Comparison of ENCODE assay signal across 28 cellular contexts in the genomic region with DNA sequence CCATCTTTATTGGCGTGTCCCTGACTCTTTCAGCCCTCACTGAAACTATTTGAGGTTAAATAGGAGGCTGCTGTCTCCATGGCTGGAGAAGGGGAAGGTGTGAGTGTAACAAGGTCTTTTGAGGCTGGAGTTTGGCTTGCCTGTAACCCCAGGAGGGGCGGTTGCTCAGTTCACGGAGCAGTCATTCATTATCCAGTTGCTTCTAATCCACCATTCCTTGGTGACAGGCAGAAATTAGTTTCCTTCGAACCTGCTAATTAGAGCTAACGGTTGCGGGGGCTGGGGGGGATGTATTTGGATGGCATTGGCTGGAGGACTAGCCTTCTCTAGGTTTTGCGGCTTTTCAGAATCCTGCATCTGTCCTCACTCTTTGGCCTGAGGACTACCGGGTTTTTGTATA. TPM values are rescaled to one million over a fixed set of nuclear protein-coding genes. Genes with fewer than 3 reads are reported as not detected.
A peak's percentile ranks its signal among the peaks of the same experiment; 100 is the strongest.
DNase-seq lines count a peak whose midpoint lies in the region; ATAC-seq, FAIRE-seq and TF ChIP-seq lines count a peak whose summit lies in the region.
"Had no signal": no experiment of that assay in that cellular context is flagged by ENCODE, and none has a peak within 500 bp of the region (broad histone marks: within the 10 kb centered on the region; RNA-seq: fewer than 3 reads in every experiment).

No MANE protein-coding gene starts in this region.

- FAIRE-seq in kidney (lab: Jason Lieb, UNC), result no peak
- FAIRE-seq: frontal cortex, keratinocyte, TTC549 had no signal

- TF ChIP-seq CTCF in left ventricle myocardium inferior (IDR thresholded peaks at IDR 0.05; ENCODE audit: borderline replicate concordance), result no peak
- no peak for TF ChIP-seq CTCF in kidney (IDR thresholded peaks at IDR 0.05; ENCODE audit: borderline replicate concordance, extremely low read depth, insufficient read depth)
- TF ChIP-seq CTCF in gastrocnemius medialis (IDR thresholded peaks at IDR 0.05 in 4 of 5, conservative IDR thresholded peaks at IDR 0.05 in 1 of 5), result no peak

- ATAC-seq in Right ventricle myocardium superior (ENCODE audit: poor library complexity) (no peak), gastrocnemius medialis (no peak), HG03159 (IDR thresholded peaks at IDR 0.05; ENCODE audit: unreplicated experiment) (no peak), GM21825 (IDR thresholded peaks at IDR 0.05; ENCODE audit: unreplicated experiment) (no peak)
- ATAC-seq: esophagus mucosa; stimulated activated naive CD8-positive, alpha-beta T cell treated with anti-CD3 and anti-CD28 coated beads, Interleukin-15, Interleukin-2, amounts not matched to agents 100 U/mL and 50 U/mL, for 24 hours had no signal

- in situ Hi-C loops in gastrocnemius medialis (cut with MboI; ENCODE audit: low sequenced_read_pairs in 4 of 4), result no loop called here

- peak overlapping the region; percentile 66 for H3K27ac ChIP-seq in left ventricle myocardium inferior (replicated peaks)
- peak overlapping the region; percentile 53 to 57 for H3K27ac ChIP-seq in kidney (ENCODE audit: low read depth in 2 of 2, low read length in 2 of 2)
- peak overlapping the region in 3 of 4 donors; percentile 39 to 57 (median 53) for H3K27ac ChIP-seq in gastrocnemius medialis

- DNase-seq in left ventricle myocardium inferior (no peak), Right ventricle myocardium superior (no peak), kidney (no peak), gastrocnemius medialis (no peak), NCI-H774 (lab: John Stamatoyannopoulos, UW) (no peak), SHP77 (lab: John Stamatoyannopoulos, UW) (no peak)
- DNase-seq: activated CD4-positive, alpha-beta T cell treated with anti-CD3 and anti-CD28 coated beads for 1 hour; activated CD8-positive, alpha-beta memory T cell treated with anti-CD3 and anti-CD28 coated beads for 24 hours; activated T-cell treated with anti-CD3 and anti-CD28 coated beads, Interleukin-2, amount 50 U/mL, for 1 hour; BE2C; effector memory CD4-positive, alpha-beta T cell; GDM1; KG1; naive B cell; NCI-H1417 treated with DMSO at 0.1 percent for 48 hours; NCI-H2107; NCI-H510A; Peyer's patch; stimulated activated CD4-positive, alpha-beta T cell treated with anti-CD3 and anti-CD28 coated beads, Interleukin-4, amount 100 ng/mL, for 4 hours; stimulated activated naive CD8-positive, alpha-beta T cell treated with anti-CD3 and anti-CD28 coated beads, Interleukin-15, Interleukin-2, amounts not matched to agents 100 U/mL and 50 U/mL, for 24 hours had no signal

- TF ChIP-seq POLR2A in gastrocnemius medialis (IDR thresholded peaks at IDR 0.05), result no peak

- intact Hi-C loops in left ventricle myocardium inferior (cut with micrococcal nuclease), result no loop called here
- intact Hi-C loops in Right ventricle myocardium superior (cut with DNase I), result no loop called here
- intact Hi-C loops in kidney (cut with DNase I), result no loop called here
- intact Hi-C loops in gastrocnemius medialis (cut with DNase I; ENCODE audit: low total_unique reads), result no loop called here

- H3K4me3 ChIP-seq in left ventricle myocardium inferior (no peak overlapping the region), kidney (ENCODE audit: low read length in 2 of 2) (no peak overlapping the region), gastrocnemius medialis (no peak overlapping the region)
- H3K4me3 ChIP-seq: Peyer's patch had no signal

- H3K9ac ChIP-seq in kidney (ENCODE audit: low read length in 2 of 2), result no peak overlapping the region

- peaks cover 10% of the 10 kb centered on the region for H3K27me3 ChIP-seq in left ventricle myocardium inferior (ENCODE audit: low read depth)
- H3K27me3 ChIP-seq in gastrocnemius medialis, result no peaks in the 10 kb centered on the region
- H3K27me3 ChIP-seq: BE2C, Peyer's patch had no signal

- H3K36me3 ChIP-seq in left ventricle myocardium inferior, result no peaks in the 10 kb centered on the region
- H3K36me3 ChIP-seq in kidney (ENCODE audit: control insufficient read depth in 1 of 2, insufficient read depth in 2 of 2, low read length in 2 of 2), result no peaks in the 10 kb centered on the region
- no peaks in the 10 kb centered on the region for H3K36me3 ChIP-seq in gastrocnemius medialis
- H3K36me3 ChIP-seq: BE2C, Peyer's patch had no signal

- H3K9me3 ChIP-seq in left ventricle myocardium inferior (replicated peaks) (no peaks in the 10 kb centered on the region), kidney (ENCODE audit: control insufficient read depth in 1 of 2, low read length in 2 of 2) (no peaks in the 10 kb centered on the region), gastrocnemius medialis (no peaks in the 10 kb centered on the region)
- H3K9me3 ChIP-seq: BE2C, Peyer's patch had no signal

- H3K4me1 ChIP-seq in left ventricle myocardium inferior (peaks cover 81% of the 10 kb centered on the region), kidney (ENCODE audit: control insufficient read depth in 1 of 2, insufficient read depth in 1 of 2, low read depth in 1 of 2, low read length in 2 of 2) (peaks cover 28 to 31% of the 10 kb centered on the region in 2 donors), gastrocnemius medialis (peaks cover 17 to 42% of the 10 kb centered on the region in 2 donors)

RNA-seq across cellular contexts. Expression of gene FGD5, which starts 18.4 kb away (rescaled TPM):
- total RNA-seq in left ventricle myocardium inferior (13.9 TPM), Right ventricle myocardium superior (15.2 TPM), kidney (40.1 TPM), gastrocnemius medialis (1 to 10 TPM; 4.4 to 8.4 (median 5.2) TPM)
- polyA plus RNA-seq in kidney (ENCODE audit: insufficient read depth, low read depth, low replicate concordance), result 18.7 TPM
- total RNA-seq: HT1080; T-helper 1 cell treated with Interleukin-12 subunit alpha and Interleukin-12 subunit beta and Interleukin-4 antibody, amounts not matched to agents 30 ng/mL and 1 ng/mL, for 36 hours had no signal
- polyA plus RNA-seq: keratinocyte had no signal
